Comparison of ENCODE assay signal across 17 cellular contexts in the genomic region with DNA sequence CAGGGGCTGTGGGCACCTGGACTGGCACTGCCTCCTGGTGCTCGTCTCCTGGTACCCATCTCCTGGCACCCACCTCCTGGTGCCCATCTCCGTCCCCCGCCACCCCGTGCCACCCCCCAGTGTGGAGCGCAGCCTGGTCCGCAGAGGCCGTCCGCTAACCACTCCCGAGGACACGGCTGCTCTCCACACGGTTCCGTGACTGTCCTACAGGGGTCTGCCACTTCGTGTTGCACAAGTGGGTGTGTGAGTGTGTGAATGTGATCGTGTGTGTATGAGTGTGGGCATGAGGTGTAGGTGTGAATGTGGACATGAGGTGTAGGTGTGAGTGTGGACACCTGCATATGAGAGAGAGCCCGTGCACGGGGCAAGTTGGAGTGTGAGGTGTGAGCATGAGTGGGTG.
"Had no signal": no experiment of that assay in that cellular context is flagged by ENCODE, and none has a peak within 500 bp of the region (broad histone marks: within the 10 kb centered on the region; RNA-seq: fewer than 3 reads in every experiment).

No MANE protein-coding gene starts in this region.

- H3K79me2 ChIP-seq: parathyroid adenoma had no signal

- H3K4me2 ChIP-seq: neural progenitor cell, smooth muscle cell had no signal

- H3K27ac Mint-ChIP-seq: activated CD4-positive, alpha-beta T cell treated with anti-CD3 and anti-CD28 coated beads, Interleukin-2, amount 10 ng/mL, durations not matched to agents 24 days and 14 days; activated naive CD8-positive, alpha-beta T cell treated with anti-CD3 and anti-CD28 coated beads for 36 hours; mesothelial cell of epicardium; neural progenitor cell; stimulated activated naive B cell treated with anti-CD40 and anti-IgM and Interleukin-4, amounts not matched to agents 10 μg/mL and 1 μg/mL and 100 μg/mL, for 72 hours; WTC11 had no signal

- H3K36me3 ChIP-seq: breast epithelium, neural progenitor cell, uterus had no signal

- H3K27me3 ChIP-seq: breast epithelium, dorsolateral prefrontal cortex, neural progenitor cell, uterus had no signal

- H3K27ac ChIP-seq: breast epithelium, dorsolateral prefrontal cortex, neural progenitor cell, parathyroid adenoma, uterus had no signal

- H3K9me3 Mint-ChIP-seq: activated CD4-positive, alpha-beta T cell treated with anti-CD3 and anti-CD28 coated beads, Interleukin-2, amount 10 ng/mL, durations not matched to agents 24 days and 14 days; activated naive CD8-positive, alpha-beta T cell treated with anti-CD3 and anti-CD28 coated beads for 36 hours; activated T-cell treated with anti-CD3 and anti-CD28 coated beads, Interleukin-2, amount 50 U/mL, for 4 hours; mesothelial cell of epicardium; neural progenitor cell; stimulated activated naive B cell treated with anti-CD40 and anti-IgM and Interleukin-4, amounts not matched to agents 10 μg/mL and 1 μg/mL and 100 μg/mL, for 72 hours; WTC11 had no signal

- H3K9ac ChIP-seq: neural progenitor cell, parathyroid adenoma had no signal

- H3K9me3 ChIP-seq: breast epithelium, uterus had no signal

- H3K27me3 Mint-ChIP-seq: activated CD4-positive, alpha-beta T cell treated with anti-CD3 and anti-CD28 coated beads, Interleukin-2, amount 10 ng/mL, durations not matched to agents 24 days and 14 days; activated naive CD8-positive, alpha-beta T cell treated with anti-CD3 and anti-CD28 coated beads for 36 hours had no signal

- DNase-seq: activated CD4-positive, alpha-beta T cell treated with anti-CD3 and anti-CD28 coated beads, Interleukin-2, amount 10 ng/mL, durations not matched to agents 24 days and 14 days; activated gamma-delta T cell treated with Interleukin-2 at 50 U/mL for 16 hours; activated naive CD8-positive, alpha-beta T cell treated with anti-CD3 and anti-CD28 coated beads for 36 hours; activated T-cell treated with anti-CD3 and anti-CD28 coated beads, Interleukin-2, amount 50 U/mL, for 4 hours; anterior cingulate cortex; foreskin melanocyte; retina; stimulated activated naive B cell treated with anti-CD40 and anti-IgM and Interleukin-4, amounts not matched to agents 10 μg/mL and 1 μg/mL and 100 μg/mL, for 72 hours had no signal

- H3K36me3 Mint-ChIP-seq: activated naive CD8-positive, alpha-beta T cell treated with anti-CD3 and anti-CD28 coated beads for 36 hours; mesothelial cell of epicardium; neural progenitor cell; WTC11 had no signal

- H3K4me1 ChIP-seq: parathyroid adenoma, uterus had no signal

- H3K4me3 ChIP-seq: breast epithelium, dorsolateral prefrontal cortex, neural progenitor cell, smooth muscle cell, uterus had no signal

- H2AFZ ChIP-seq: neural progenitor cell, parathyroid adenoma had no signal

- H3K4me3 Mint-ChIP-seq: activated CD4-positive, alpha-beta T cell treated with anti-CD3 and anti-CD28 coated beads, Interleukin-2, amount 10 ng/mL, durations not matched to agents 24 days and 14 days; activated naive CD8-positive, alpha-beta T cell treated with anti-CD3 and anti-CD28 coated beads for 36 hours; activated T-cell treated with anti-CD3 and anti-CD28 coated beads, Interleukin-2, amount 50 U/mL, for 4 hours; mesothelial cell of epicardium; neural progenitor cell; stimulated activated naive B cell treated with anti-CD40 and anti-IgM and Interleukin-4, amounts not matched to agents 10 μg/mL and 1 μg/mL and 100 μg/mL, for 72 hours; WTC11 had no signal

- H3K4me1 Mint-ChIP-seq: activated CD4-positive, alpha-beta T cell treated with anti-CD3 and anti-CD28 coated beads, Interleukin-2, amount 10 ng/mL, durations not matched to agents 24 days and 14 days had no signal

- ATAC-seq: activated T-cell treated with anti-CD3 and anti-CD28 coated beads, Interleukin-2, amount 50 U/mL, for 4 hours; SK-N-SH treated with all-trans-retinoic acid at 6 μM for 48 hours; WTC11 had no signal
